Comparison of ENCODE assay signal across 26 cellular contexts in the genomic region with DNA sequence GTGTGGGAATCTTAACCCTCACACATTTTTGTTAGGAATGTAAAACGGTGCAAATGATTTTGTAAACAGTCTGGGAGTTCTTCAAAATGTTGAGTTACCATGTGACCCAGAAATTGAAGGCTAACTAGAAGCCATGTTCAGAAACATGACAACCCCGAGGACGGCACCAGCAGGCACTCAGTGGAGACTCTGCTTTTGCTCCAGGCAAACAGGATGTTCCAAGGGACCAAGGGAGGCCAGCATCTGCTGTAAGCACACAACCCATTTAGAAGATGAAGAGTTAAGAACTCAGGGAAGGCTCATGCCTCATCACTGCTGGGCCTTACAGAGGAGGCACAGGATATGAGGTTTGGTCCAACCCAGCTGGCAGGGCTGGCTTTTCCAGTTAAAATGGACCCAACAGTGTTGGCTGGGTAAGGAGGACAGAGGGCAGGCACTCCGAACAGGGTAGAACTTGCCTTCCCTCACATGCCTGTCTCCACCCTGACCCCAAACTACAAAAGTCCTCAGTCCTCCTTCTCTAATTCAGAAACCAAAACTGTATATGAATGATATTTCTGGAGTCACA. TPM values are rescaled to one million over a fixed set of nuclear protein-coding genes. Genes with fewer than 3 reads are reported as not detected.
"Had no signal": no experiment of that assay in that cellular context is flagged by ENCODE, and none has a peak within 500 bp of the region (broad histone marks: within the 10 kb centered on the region; RNA-seq: fewer than 3 reads in every experiment).

No MANE protein-coding gene starts in this region.

- H3K4me1 ChIP-seq: body of pancreas, left lung, pancreas, psoas muscle, right atrium auricular region, stomach, transverse colon had no signal

- ATAC-seq: activated CD8-positive, alpha-beta T cell treated with anti-CD3 and anti-CD28 coated beads, Interleukin-2, amount 10 ng/mL, durations not matched to agents 7 days and 5 days; activated naive CD8-positive, alpha-beta T cell treated with anti-CD3 and anti-CD28 coated beads, Interleukin-2, amount 50 U/mL, for 24 hours; body of pancreas; effector memory CD8-positive, alpha-beta T cell; left lung; natural killer cell treated with Interleukin-12 subunit alpha and Interleukin-12 subunit beta and Interleukin-15 and Interleukin-18, amount 100 ng/mL, for 72 hours; pancreas; psoas muscle; SK-N-SH treated with all-trans-retinoic acid at 6 μM for 48 hours; stimulated activated effector memory CD8-positive, alpha-beta T cell treated with anti-CD3 and anti-CD28 coated beads, Interleukin-12 subunit alpha, Interleukin-12 subunit beta, amount 100 ng/mL, for 72 hours had no signal

- H3K9me3 ChIP-seq: body of pancreas, pancreas, psoas muscle, right atrium auricular region, stomach, transverse colon had no signal

- DNase-seq: activated CD4-positive, alpha-beta T cell treated with anti-CD3 and anti-CD28 coated beads for 1 hour; activated CD4-positive, alpha-beta T cell treated with anti-CD3 and anti-CD28 coated beads, Interleukin-2, amount 50 U/mL, for 1 hour; activated CD8-positive, alpha-beta T cell treated with anti-CD3 and anti-CD28 coated beads, Interleukin-2, amount 10 ng/mL, durations not matched to agents 7 days and 5 days; activated gamma-delta T cell; activated naive CD4-positive, alpha-beta T cell treated with anti-CD3 and anti-CD28 coated beads, Interleukin-2, amount 50 U/mL, for 16 hours; activated naive CD8-positive, alpha-beta T cell treated with anti-CD3 and anti-CD28 coated beads, Interleukin-2, amount 50 U/mL, for 24 hours; body of pancreas; caudate nucleus; dorsolateral prefrontal cortex; effector memory CD8-positive, alpha-beta T cell; foreskin melanocyte; kidney glomerular epithelial cell; left lung; midbrain; pancreas; psoas muscle; stimulated activated CD4-positive, alpha-beta T cell treated with anti-CD3 and anti-CD28 coated beads, Interleukin-2, amount 100 ng/mL, for 24 hours; stomach; transverse colon had no signal

- H3K36me3 ChIP-seq: left lung, pancreas, right atrium auricular region, stomach, transverse colon had no signal

- H3K27me3 ChIP-seq: body of pancreas, dorsolateral prefrontal cortex, left lung, pancreas, right atrium auricular region, stomach, transverse colon had no signal

- H3K27ac ChIP-seq: body of pancreas, dorsolateral prefrontal cortex, left lung, pancreas, psoas muscle, right atrium auricular region, stomach, transverse colon had no signal

- H3K4me3 ChIP-seq: body of pancreas, dorsolateral prefrontal cortex, left lung, pancreas, psoas muscle, right atrium auricular region, stomach, transverse colon had no signal

- FAIRE-seq: colon, endothelial cell of umbilical vein, pancreas, TTC549 had no signal

RNA-seq across cellular contexts. Expression of gene PARD6G, which starts 23.6 kb away (rescaled TPM):
- total RNA-seq: natural killer cell treated with Interleukin-12 subunit alpha and Interleukin-12 subunit beta and Interleukin-15 and Interleukin-18, amount 100 ng/mL, for 72 hours had no signal
